16 cellular contexts compared by ENCODE assay signal in the genomic region with DNA sequence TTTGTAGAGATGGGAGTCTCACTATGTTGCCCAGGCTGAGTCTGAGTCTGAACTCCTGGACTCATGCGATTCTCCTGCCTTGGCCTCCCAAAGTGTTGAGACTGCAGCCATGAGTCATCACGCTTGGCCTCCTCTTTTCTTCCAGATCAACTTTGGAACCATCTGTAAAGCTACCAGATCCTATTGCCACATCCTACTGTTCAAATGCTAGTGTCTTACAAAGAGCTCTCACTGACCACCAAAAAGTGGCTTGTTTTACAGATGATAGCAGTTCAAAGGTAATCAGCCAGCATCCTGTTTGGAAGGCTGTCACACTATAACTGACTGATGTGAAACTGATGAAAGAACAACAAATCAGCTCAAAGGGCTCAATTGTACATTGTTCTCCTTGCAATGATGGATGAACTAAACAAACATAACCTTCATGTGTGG.
"Had no signal": no experiment of that assay in that cellular context is flagged by ENCODE, and none has a peak within 500 bp of the region (broad histone marks: within the 10 kb centered on the region; RNA-seq: fewer than 3 reads in every experiment).

No MANE protein-coding gene starts in this region.

- H3K4me1 ChIP-seq: adrenal gland, lower lobe of right lung, suprapubic skin had no signal

- H3K27me3 ChIP-seq: adrenal gland, neutrophil, suprapubic skin had no signal

- H3K27ac Mint-ChIP-seq: activated CD8-positive, alpha-beta T cell treated with anti-CD3 and anti-CD28 coated beads, Interleukin-2, amount 10 ng/mL, durations not matched to agents 7 days and 5 days; activated naive CD4-positive, alpha-beta T cell treated with anti-CD3 and anti-CD28 coated beads for 36 hours; type B pancreatic cell had no signal

- H3K4me3 ChIP-seq: adrenal gland, coronary artery, lower lobe of right lung, suprapubic skin had no signal

- DNase-seq: activated CD4-positive, alpha-beta T cell treated with anti-CD3 and anti-CD28 coated beads for 48 hours; activated CD8-positive, alpha-beta T cell treated with anti-CD3 and anti-CD28 coated beads, Interleukin-2, amount 10 ng/mL, durations not matched to agents 7 days and 5 days; activated naive CD4-positive, alpha-beta T cell treated with anti-CD3 and anti-CD28 coated beads for 36 hours; adrenal gland; central memory CD4-positive, alpha-beta T cell; effector CD4-positive, alpha-beta T cell; hypothalamus; lower lobe of right lung; naive B cell; stimulated activated CD4-positive, alpha-beta T cell treated with anti-CD3 and anti-CD28 coated beads, Interleukin-2, amount 100 ng/mL, for 24 hours; stimulated activated naive CD4-positive, alpha-beta T cell treated with Interleukin-2 at 50 U/mL for 16 hours had no signal

- H3K4me1 Mint-ChIP-seq: naive B cell had no signal

- H3K9me3 ChIP-seq: adrenal gland, lower lobe of right lung, neutrophil, suprapubic skin had no signal

- H3K27me3 Mint-ChIP-seq: naive B cell, type B pancreatic cell had no signal

- H3K27ac ChIP-seq: adrenal gland, coronary artery, lower lobe of right lung, neutrophil, suprapubic skin had no signal

- ATAC-seq: activated CD8-positive, alpha-beta T cell treated with anti-CD3 and anti-CD28 coated beads, Interleukin-2, amount 10 ng/mL, durations not matched to agents 7 days and 5 days; lower lobe of right lung; sciatic nerve had no signal

- H3K4me3 Mint-ChIP-seq: activated CD8-positive, alpha-beta T cell treated with anti-CD3 and anti-CD28 coated beads, Interleukin-2, amount 10 ng/mL, durations not matched to agents 7 days and 5 days; activated naive CD4-positive, alpha-beta T cell treated with anti-CD3 and anti-CD28 coated beads for 36 hours; type B pancreatic cell had no signal

- H3K36me3 ChIP-seq: adrenal gland, lower lobe of right lung, neutrophil, suprapubic skin had no signal
